9 cellular contexts compared by ENCODE assay signal in genomic region chr1:36864182-36865079, GRCh38.
DNase-seq lines count a peak whose midpoint lies in the region; ATAC-seq and TF ChIP-seq lines count a peak whose summit lies in the region.
"Had no signal": no experiment of that assay in that cellular context is flagged by ENCODE, and none has a peak within 500 bp of the region (broad histone marks: within the 10 kb centered on the region; RNA-seq: fewer than 3 reads in every experiment).

No MANE protein-coding gene starts in this region.

- TF ChIP-seq POLR2A in erythroblast (IDR thresholded peaks at IDR 0.05; ENCODE audit: low read length): no peak
- TF ChIP-seq POLR2A in prostate gland (IDR thresholded peaks at IDR 0.05): no peak

- ATAC-seq in upper lobe of right lung: no peak
- ATAC-seq in GM18867 (IDR thresholded peaks at IDR 0.05; ENCODE audit: unreplicated experiment): no peak

- H3K27ac ChIP-seq in upper lobe of right lung: no peak overlapping the region
- no peak overlapping the region for H3K27ac ChIP-seq in prostate gland

- intact Hi-C loops in upper lobe of right lung (cut with DNase I) (no loop called here), prostate gland (cut with DNase I) (no loop called here)

- H3K4me3 ChIP-seq in upper lobe of right lung (no peak overlapping the region), prostate gland (no peak overlapping the region)
- H3K4me3 ChIP-seq: SK-N-MC had no signal

- H3K9me3 ChIP-seq in upper lobe of right lung: no peaks in the 10 kb centered on the region
- H3K9me3 ChIP-seq in prostate gland: no peaks in the 10 kb centered on the region

- WGBS in prostate gland: 50% methylated on average over 10 of the region's 10 CpGs

- H3K4me1 ChIP-seq in upper lobe of right lung (no peaks in the 10 kb centered on the region), prostate gland (replicated peaks) (no peaks in the 10 kb centered on the region)

- H3K36me3 ChIP-seq in upper lobe of right lung (no peaks in the 10 kb centered on the region), prostate gland (no peaks in the 10 kb centered on the region)

- TF ChIP-seq CTCF in upper lobe of right lung (IDR thresholded peaks at IDR 0.05): peak; percentile 31
- TF ChIP-seq CTCF in prostate gland (IDR thresholded peaks at IDR 0.05): no peak

- DNase-seq in stimulated activated CD4-positive, alpha-beta T cell treated with anti-CD3 and anti-CD28 coated beads, Interleukin-15, amount 100 ng/mL, for 24 hours: peak; percentile 52
- no peak for DNase-seq in stimulated activated CD4-positive, alpha-beta T cell treated with anti-CD3 and anti-CD28 coated beads, Interleukin-4, amount 100 ng/mL, for 24 hours
- peak; percentile 95 for DNase-seq in NCI-H510A (lab: John Stamatoyannopoulos, UW)
- DNase-seq in erythroblast (lab: John Stamatoyannopoulos, UW): peak; percentile 35 to 65
- DNase-seq in upper lobe of right lung: no peak
- DNase-seq in prostate gland (ENCODE audit: low spot score): no peak
- DNase-seq in inferior parietal cortex (ENCODE audit: extremely low spot score): no peak

- H3K27me3 ChIP-seq in upper lobe of right lung (no peaks in the 10 kb centered on the region), prostate gland (replicated peaks; ENCODE audit: insufficient read depth) (peaks cover 14% of the 10 kb centered on the region)

Comparison
In these comparisons a context has a peak if more than half of its experiments do, and no peak if none do; other contexts are left out.
1. DNase-seq: peak in stimulated activated CD4-positive, alpha-beta T cell treated with anti-CD3 and anti-CD28 coated beads, Interleukin-15, amount 100 ng/mL, for 24 hours (single experiment), NCI-H510A (single experiment) and erythroblast (2 of 2); none in stimulated activated CD4-positive, alpha-beta T cell treated with anti-CD3 and anti-CD28 coated beads, Interleukin-4, amount 100 ng/mL, for 24 hours (single experiment), upper lobe of right lung (single experiment), prostate gland (single experiment) and inferior parietal cortex (single experiment).